ENCODE assay signal across 25 cellular contexts in the genomic region with DNA sequence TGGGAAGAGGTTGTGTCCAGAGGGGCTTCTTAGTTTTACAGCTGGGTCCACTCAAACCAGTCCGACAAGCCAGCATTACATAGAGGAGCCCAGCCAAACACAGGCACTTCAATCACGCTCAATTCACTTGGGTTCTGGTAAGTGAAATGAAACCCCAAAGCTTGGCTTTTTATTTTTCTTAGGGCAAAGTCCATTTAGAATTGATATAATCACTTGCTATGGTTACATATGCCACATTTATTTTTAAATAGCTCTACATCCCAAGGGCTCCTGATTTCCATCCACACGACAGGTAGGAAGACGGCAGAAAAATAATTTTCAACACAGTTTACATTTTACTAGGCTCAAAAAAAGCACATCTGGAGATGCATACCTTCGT.
"Had no signal": no experiment of that assay in that cellular context is flagged by ENCODE, and none has a peak within 500 bp of the region (broad histone marks: within the 10 kb centered on the region; RNA-seq: fewer than 3 reads in every experiment).

No MANE protein-coding gene starts in this region.

- H3K27me3 ChIP-seq: gastrocnemius medialis, right lobe of liver, tibial nerve, upper lobe of right lung, uterus had no signal

- H3K9me3 ChIP-seq: gastrocnemius medialis, lower lobe of right lung, right lobe of liver, thoracic aorta, tibial nerve, upper lobe of right lung, uterus had no signal

- H3K4me3 ChIP-seq: dorsolateral prefrontal cortex, gastrocnemius medialis, lower lobe of right lung, right lobe of liver, thoracic aorta, tibial nerve, upper lobe of right lung, uterus had no signal

- H3K4me1 ChIP-seq: gastrocnemius medialis, lower lobe of right lung, right lobe of liver, tibial nerve, upper lobe of right lung, uterus had no signal

- H3K36me3 ChIP-seq: gastrocnemius medialis, lower lobe of right lung, right lobe of liver, thoracic aorta, tibial nerve, upper lobe of right lung, uterus had no signal

- H3K36me3 Mint-ChIP-seq: naive B cell; natural killer cell treated with Interleukin-12 subunit alpha and Interleukin-12 subunit beta and Interleukin-15 and Interleukin-18, amount 100 ng/mL, for 72 hours; stimulated activated memory B cell treated with anti-CD40 and anti-IgM and Interleukin-4, amounts not matched to agents 10 μg/mL and 1 μg/mL and 100 μg/mL, for 72 hours had no signal

- H3K4me1 Mint-ChIP-seq: naive B cell; stimulated activated memory B cell treated with anti-CD40 and anti-IgM and Interleukin-4, amounts not matched to agents 10 μg/mL and 1 μg/mL and 100 μg/mL, for 72 hours had no signal

- H3K9ac ChIP-seq: parathyroid adenoma had no signal

- ATAC-seq: esophagus mucosa; gastrocnemius medialis; left cardiac atrium; left ventricle myocardium superior; lower lobe of right lung; natural killer cell treated with Interleukin-12 subunit alpha and Interleukin-12 subunit beta and Interleukin-15 and Interleukin-18, amount 100 ng/mL, for 72 hours; stimulated activated memory B cell treated with anti-CD40 and anti-IgM and Interleukin-4, amounts not matched to agents 10 μg/mL and 1 μg/mL and 100 μg/mL, for 72 hours; stimulated activated naive CD8-positive, alpha-beta T cell treated with anti-CD3 and anti-CD28 coated beads, Interleukin-15, Interleukin-2, amounts not matched to agents 100 U/mL and 50 U/mL, for 24 hours; upper lobe of right lung had no signal

- H3K27ac ChIP-seq: dorsolateral prefrontal cortex, epithelial cell of prostate, gastrocnemius medialis, lower lobe of right lung, parathyroid adenoma, right lobe of liver, thoracic aorta, tibial nerve, upper lobe of right lung, uterus had no signal

- H3K4me3 Mint-ChIP-seq: naive B cell; natural killer cell treated with Interleukin-12 subunit alpha and Interleukin-12 subunit beta and Interleukin-15 and Interleukin-18, amount 100 ng/mL, for 72 hours; neural crest cell; stimulated activated memory B cell treated with anti-CD40 and anti-IgM and Interleukin-4, amounts not matched to agents 10 μg/mL and 1 μg/mL and 100 μg/mL, for 72 hours had no signal

- H3K9me3 Mint-ChIP-seq: naive B cell; natural killer cell treated with Interleukin-12 subunit alpha and Interleukin-12 subunit beta and Interleukin-15 and Interleukin-18, amount 100 ng/mL, for 72 hours; neural crest cell; stimulated activated memory B cell treated with anti-CD40 and anti-IgM and Interleukin-4, amounts not matched to agents 10 μg/mL and 1 μg/mL and 100 μg/mL, for 72 hours had no signal

- DNase-seq: cortex of kidney; dorsolateral prefrontal cortex; effector CD4-positive, alpha-beta T cell; gastrocnemius medialis; head of caudate nucleus; kidney; left cardiac atrium; left ventricle myocardium superior; lower lobe of right lung; naive B cell; right lobe of liver; stimulated activated CD4-positive, alpha-beta T cell treated with anti-CD3 and anti-CD28 coated beads, Interleukin-2, amount 100 ng/mL, for 24 hours; stimulated activated CD4-positive, alpha-beta T cell treated with anti-CD3 and anti-CD28 coated beads, Interleukin-4, amount 100 ng/mL, for 24 hours; stimulated activated naive CD8-positive, alpha-beta T cell treated with anti-CD3 and anti-CD28 coated beads, Interleukin-15, Interleukin-2, amounts not matched to agents 100 U/mL and 50 U/mL, for 24 hours; substantia nigra; upper lobe of right lung; uterus had no signal

- H3K27me3 Mint-ChIP-seq: stimulated activated memory B cell treated with anti-CD40 and anti-IgM and Interleukin-4, amounts not matched to agents 10 μg/mL and 1 μg/mL and 100 μg/mL, for 72 hours had no signal

- H3K27ac Mint-ChIP-seq: naive B cell; natural killer cell treated with Interleukin-12 subunit alpha and Interleukin-12 subunit beta and Interleukin-15 and Interleukin-18, amount 100 ng/mL, for 72 hours; stimulated activated memory B cell treated with anti-CD40 and anti-IgM and Interleukin-4, amounts not matched to agents 10 μg/mL and 1 μg/mL and 100 μg/mL, for 72 hours had no signal
